In the genomic region with DNA sequence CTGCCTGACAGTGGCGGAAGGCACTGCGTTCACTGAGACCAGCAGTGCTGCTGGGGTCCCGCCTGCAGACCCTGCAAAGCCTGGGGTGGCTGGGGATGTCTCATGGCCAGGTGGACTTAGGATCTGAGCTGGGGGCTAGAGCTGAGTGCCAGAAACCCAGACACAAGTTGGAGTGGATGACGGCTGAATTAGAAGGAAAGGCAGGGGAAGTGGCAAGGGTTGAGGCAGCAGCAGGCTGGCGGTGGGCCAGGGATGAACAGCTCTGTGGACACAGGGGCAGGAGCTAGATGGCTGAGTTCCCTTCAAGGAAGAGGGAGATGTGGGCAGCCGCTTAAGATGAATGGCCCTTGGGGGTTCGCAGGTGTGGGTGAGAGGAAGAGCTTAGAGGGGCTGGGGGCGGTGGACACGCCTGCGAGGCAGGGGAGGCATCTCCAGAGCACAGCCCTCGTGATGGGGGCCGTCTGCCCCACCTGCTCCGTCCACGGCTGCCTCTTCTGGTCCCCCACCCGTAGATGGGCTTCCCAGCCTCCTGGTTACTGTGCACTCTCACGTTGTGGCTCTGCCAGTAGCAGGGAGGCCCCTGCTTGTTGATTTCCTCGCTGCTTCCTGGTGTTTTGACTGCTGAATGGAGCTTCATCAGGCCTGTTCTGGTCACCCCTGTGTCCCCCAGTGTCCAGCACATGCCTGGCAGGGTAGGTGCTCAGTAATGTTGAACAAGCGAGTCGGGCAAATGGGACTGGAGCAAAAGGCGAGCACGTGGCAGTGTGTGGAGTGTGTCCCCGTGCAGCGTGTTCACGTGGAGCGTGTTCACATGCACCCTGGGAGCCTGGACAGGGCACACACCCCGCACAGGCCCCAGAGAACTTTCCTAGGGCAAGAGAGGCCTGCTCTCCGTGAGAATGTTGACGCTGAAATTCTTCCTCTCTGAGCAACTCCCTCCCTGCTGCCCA, we compare ENCODE assay signal across 21 cellular contexts.
DNase-seq lines count a peak whose midpoint lies in the region; ATAC-seq and TF ChIP-seq lines count a peak whose summit lies in the region.
"Had no signal": no experiment of that assay in that cellular context is flagged by ENCODE, and none has a peak within 500 bp of the region (broad histone marks: within the 10 kb centered on the region; RNA-seq: fewer than 3 reads in every experiment).

No MANE protein-coding gene starts in this region.

- TF ChIP-seq POLR2A in testis (IDR thresholded peaks at IDR 0.05) = no peak

- WGBS in testis, 2 donors = 85 to 87% methylated on average over 28 of the region's 28 CpGs

- H3K27me3 ChIP-seq in testis = no peaks in the 10 kb centered on the region
- H3K27me3 ChIP-seq: hepatocyte, SJSA1, thyroid gland had no signal

- intact Hi-C loops in activated B cell treated with CpG ODN at 0.5 μM for 24 hours (cut with micrococcal nuclease) = no loop called here
- intact Hi-C loops in testis (cut with DNase I; ENCODE audit: low total_unique reads) = no loop called here

- peak overlapping the region; percentile 22 for H3K27ac Mint-ChIP-seq in activated CD4-positive, alpha-beta T cell treated with anti-CD3 and anti-CD28 coated beads, Interleukin-2, amount 10 ng/mL, durations not matched to agents 7 days and 5 days
- peak overlapping the region; percentile 41 for H3K27ac Mint-ChIP-seq in activated B cell treated with CpG ODN at 0.5 μM for 24 hours
- H3K27ac Mint-ChIP-seq: CD8-positive, alpha-beta T cell; mesothelial cell of epicardium; nephron progenitor cell had no signal

- no peaks in the 10 kb centered on the region for H3K4me1 ChIP-seq in testis
- H3K4me1 ChIP-seq: SJSA1, thyroid gland had no signal

- H3K4me3 ChIP-seq in testis = no peak overlapping the region
- H3K4me3 ChIP-seq: hepatocyte, K562, SJSA1, thyroid gland had no signal

- no peaks in the 10 kb centered on the region for H3K9me3 ChIP-seq in testis
- H3K9me3 ChIP-seq: SJSA1, thyroid gland had no signal

- DNase-seq in activated CD4-positive, alpha-beta T cell treated with anti-CD3 and anti-CD28 coated beads, Interleukin-2, amount 10 ng/mL, durations not matched to agents 7 days and 5 days = peak; percentile 3
- DNase-seq in activated CD4-positive, alpha-beta T cell treated with anti-CD3 and anti-CD28 coated beads, Interleukin-2, amount 50 U/mL, for 48 hours = no peak
- DNase-seq in activated B cell treated with CpG ODN at 0.5 μM for 24 hours = peak; percentile 10
- DNase-seq in islet precursor cell = peak; percentile 40
- peak; percentile 11 for DNase-seq in testis
- no peak for DNase-seq in stimulated activated naive CD8-positive, alpha-beta T cell treated with anti-CD3 and anti-CD28 coated beads, Interleukin-15, Interleukin-2, amounts not matched to agents 100 U/mL and 50 U/mL, for 24 hours
- no peak for DNase-seq in NCI-H1105 (lab: John Stamatoyannopoulos, UW)
- DNase-seq: activated CD4-positive, alpha-beta T cell treated with anti-CD3 and anti-CD28 coated beads for 1 hour; activated gamma-delta T cell treated with Interleukin-2 at 50 U/mL for 16 hours; H9; MV-4-11; NCI-H526; nephron progenitor cell; OCI-M1 had no signal

- no peak overlapping the region for H3K4me3 Mint-ChIP-seq in activated CD4-positive, alpha-beta T cell treated with anti-CD3 and anti-CD28 coated beads, Interleukin-2, amount 10 ng/mL, durations not matched to agents 7 days and 5 days
- H3K4me3 Mint-ChIP-seq in activated B cell treated with CpG ODN at 0.5 μM for 24 hours = no peak overlapping the region
- H3K4me3 Mint-ChIP-seq: CD8-positive, alpha-beta T cell; mesothelial cell of epicardium; nephron progenitor cell had no signal

- TF ChIP-seq CTCF in activated B cell treated with CpG ODN at 0.5 μM for 24 hours (IDR thresholded peaks at IDR 0.05) (no peak), testis (IDR thresholded peaks at IDR 0.05) (no peak)

- no peaks in the 10 kb centered on the region for H3K9me3 Mint-ChIP-seq in activated CD4-positive, alpha-beta T cell treated with anti-CD3 and anti-CD28 coated beads, Interleukin-2, amount 10 ng/mL, durations not matched to agents 7 days and 5 days
- H3K9me3 Mint-ChIP-seq in activated B cell treated with CpG ODN at 0.5 μM for 24 hours = no peaks in the 10 kb centered on the region
- H3K9me3 Mint-ChIP-seq: CD8-positive, alpha-beta T cell; H9; mesothelial cell of epicardium; nephron progenitor cell had no signal

- no peak overlapping the region for H3K27ac ChIP-seq in testis
- H3K27ac ChIP-seq: hepatocyte, SJSA1, thyroid gland had no signal

- no peaks in the 10 kb centered on the region for H3K27me3 Mint-ChIP-seq in activated CD4-positive, alpha-beta T cell treated with anti-CD3 and anti-CD28 coated beads, Interleukin-2, amount 10 ng/mL, durations not matched to agents 7 days and 5 days
- peaks cover 11% of the 10 kb centered on the region for H3K27me3 Mint-ChIP-seq in activated B cell treated with CpG ODN at 0.5 μM for 24 hours

- CTCF ChIA-PET in activated CD4-positive, alpha-beta T cell treated with anti-CD3 and anti-CD28 coated beads, Interleukin-2, amount 10 ng/mL, durations not matched to agents 7 days and 5 days (lab: Charles Lee) = no interaction called here
- CTCF ChIA-PET in activated B cell treated with CpG ODN at 0.5 μM for 24 hours (lab: Charles Lee) = no interaction called here

- POLR2A ChIA-PET in activated CD4-positive, alpha-beta T cell treated with anti-CD3 and anti-CD28 coated beads, Interleukin-2, amount 10 ng/mL, durations not matched to agents 7 days and 5 days (lab: Charles Lee) = no interaction called here
- POLR2A ChIA-PET in activated B cell treated with CpG ODN at 0.5 μM for 24 hours (lab: Charles Lee) = no interaction called here

- H3K36me3 ChIP-seq in testis (ENCODE audit: low read depth, missing control alignments) = no peaks in the 10 kb centered on the region
- H3K36me3 ChIP-seq: SJSA1, thyroid gland had no signal

- ATAC-seq in activated B cell treated with CpG ODN at 0.5 μM for 24 hours (ENCODE audit: low read depth) (no peak), HG02588 (IDR thresholded peaks at IDR 0.05; ENCODE audit: unreplicated experiment) (no peak)
- ATAC-seq in stimulated activated naive CD8-positive, alpha-beta T cell treated with anti-CD3 and anti-CD28 coated beads, Interleukin-15, Interleukin-2, amounts not matched to agents 100 U/mL and 50 U/mL, for 24 hours = no peak
- ATAC-seq: CD8-positive, alpha-beta T cell; K562 had no signal

- no peaks in the 10 kb centered on the region for H3K4me1 Mint-ChIP-seq in activated CD4-positive, alpha-beta T cell treated with anti-CD3 and anti-CD28 coated beads, Interleukin-2, amount 10 ng/mL, durations not matched to agents 7 days and 5 days
- H3K4me1 Mint-ChIP-seq in activated B cell treated with CpG ODN at 0.5 μM for 24 hours = no peaks in the 10 kb centered on the region

- no peaks in the 10 kb centered on the region for H3K36me3 Mint-ChIP-seq in activated CD4-positive, alpha-beta T cell treated with anti-CD3 and anti-CD28 coated beads, Interleukin-2, amount 10 ng/mL, durations not matched to agents 7 days and 5 days (ENCODE audit: low read depth)
- no peaks in the 10 kb centered on the region for H3K36me3 Mint-ChIP-seq in activated B cell treated with CpG ODN at 0.5 μM for 24 hours (ENCODE audit: low read depth)
- H3K36me3 Mint-ChIP-seq: CD8-positive, alpha-beta T cell; mesothelial cell of epicardium had no signal

Comparison
In these comparisons a context has a peak if more than half of its experiments do, and no peak if none do; other contexts are left out.
1. DNase-seq: peak in activated CD4-positive, alpha-beta T cell treated with anti-CD3 and anti-CD28 coated beads, Interleukin-2, amount 10 ng/mL, durations not matched to agents 7 days and 5 days (single experiment), activated B cell treated with CpG ODN at 0.5 μM for 24 hours (single experiment), islet precursor cell (single experiment) and testis (single experiment); none in activated CD4-positive, alpha-beta T cell treated with anti-CD3 and anti-CD28 coated beads, Interleukin-2, amount 50 U/mL, for 48 hours (0 of 2), stimulated activated naive CD8-positive, alpha-beta T cell treated with anti-CD3 and anti-CD28 coated beads, Interleukin-15, Interleukin-2, amounts not matched to agents 100 U/mL and 50 U/mL, for 24 hours (single experiment) and NCI-H1105 (single experiment).